ENCODE assay signal across 20 cellular contexts in genomic region chr18:30987479-30988241, GRCh38. TPM values are rescaled to one million over a fixed set of nuclear protein-coding genes. Genes with fewer than 3 reads are reported as not detected.
DNase-seq lines count a peak whose midpoint lies in the region; ATAC-seq, FAIRE-seq and TF ChIP-seq lines count a peak whose summit lies in the region.
"Had no signal": no experiment of that assay in that cellular context is flagged by ENCODE, and none has a peak within 500 bp of the region (broad histone marks: within the 10 kb centered on the region; RNA-seq: fewer than 3 reads in every experiment).

No MANE protein-coding gene starts in this region.

- H3K36me3 ChIP-seq in GM23338 (ENCODE audit: insufficient read depth) = no peaks in the 10 kb centered on the region
- H3K36me3 ChIP-seq: right atrium auricular region, SJSA1, WERI-Rb-1 had no signal

- no peak overlapping the region for H3K27ac Mint-ChIP-seq in GM23338
- peak overlapping the region; percentile 79 for H3K27ac Mint-ChIP-seq in glutamatergic neuron (ENCODE audit: unreplicated experiment)
- H3K27ac Mint-ChIP-seq in type B pancreatic cell = peak overlapping the region; percentile 94
- no peak overlapping the region for H3K27ac Mint-ChIP-seq in endothelial cell (ENCODE audit: unreplicated experiment)
- H3K27ac Mint-ChIP-seq: activated naive CD8-positive, alpha-beta T cell treated with anti-CD3 and anti-CD28 coated beads for 36 hours; CD4-positive, alpha-beta T cell; immature natural killer cell; naive B cell; stimulated activated naive CD8-positive, alpha-beta T cell treated with anti-CD3 and anti-CD28 coated beads, Interleukin-15, Interleukin-2, amounts not matched to agents 100 ng/mL and 50 ng/mL, for 24 hours had no signal

- no peak overlapping the region for H3K27ac ChIP-seq in GM23338 (ENCODE audit: low read depth)
- H3K27ac ChIP-seq: right atrium auricular region, SJSA1, WERI-Rb-1 had no signal

- H3F3A ChIP-seq in GM23338 (replicated peaks; ENCODE audit: low read depth) = no peaks in the 10 kb centered on the region

- ATAC-seq in GM23338 = no peak

- H3K27me3 Mint-ChIP-seq in GM23338 (ENCODE audit: insufficient read depth, low read depth, poor library complexity) (peaks cover 2% of the 10 kb centered on the region), glutamatergic neuron (ENCODE audit: unreplicated experiment) (peaks cover 3% of the 10 kb centered on the region), type B pancreatic cell (no peaks in the 10 kb centered on the region), endothelial cell (ENCODE audit: unreplicated experiment) (no peaks in the 10 kb centered on the region)
- H3K27me3 Mint-ChIP-seq: activated naive CD8-positive, alpha-beta T cell treated with anti-CD3 and anti-CD28 coated beads for 36 hours; CD4-positive, alpha-beta T cell; naive B cell; stimulated activated naive CD8-positive, alpha-beta T cell treated with anti-CD3 and anti-CD28 coated beads, Interleukin-15, Interleukin-2, amounts not matched to agents 100 ng/mL and 50 ng/mL, for 24 hours had no signal

- peak overlapping the region; percentile 43; the same call in 1 of the 2 replicates for H2AFZ ChIP-seq in GM23338

- no peak overlapping the region for H3K4me2 ChIP-seq in GM23338

- H4K20me1 ChIP-seq in GM23338 (replicated peaks; ENCODE audit: insufficient read depth) = no peaks in the 10 kb centered on the region

- TF ChIP-seq CTCF in GM23338 (conservative IDR thresholded peaks at IDR 0.05; ENCODE audit: low read depth in 2 of 2) = no peak
- no peak for TF ChIP-seq CTCF in glutamatergic neuron (IDR thresholded peaks at IDR 0.05; ENCODE audit: partially characterized antibody, unreplicated experiment)
- TF ChIP-seq CTCF in type B pancreatic cell (conservative IDR thresholded peaks at IDR 0.05) = no peak
- no peak for TF ChIP-seq CTCF in endothelial cell (IDR thresholded peaks at IDR 0.05; ENCODE audit: unreplicated experiment)
- no peak for TF ChIP-seq CTCF in GM20000 (IDR thresholded peaks at IDR 0.05; ENCODE audit: extremely low read depth, missing control alignments)

- DNase-seq in GM23338 (ENCODE audit: low spot score) (no peak), RPMI8226 (peak; percentile 58), glutamatergic neuron (no peak), type B pancreatic cell (ENCODE audit: extremely low spot score, unreplicated experiment) (no peak), NCI-H2107 (lab: John Stamatoyannopoulos, UW) (no peak), RCC 7860 (ENCODE audit: low spot score) (no peak), endothelial cell (ENCODE audit: low spot score) (no peak), GM20000 (ENCODE audit: low spot score) (no peak)
- DNase-seq: activated CD8-positive, alpha-beta memory T cell treated with anti-CD3 and anti-CD28 coated beads, Interleukin-2, amount 50 U/mL, for 48 hours; activated naive CD8-positive, alpha-beta T cell treated with anti-CD3 and anti-CD28 coated beads for 36 hours; CD4-positive, alpha-beta T cell; immature natural killer cell; MV-4-11; naive B cell; NCI-H526; WERI-Rb-1 had no signal

- no peaks in the 10 kb centered on the region for H3K9me2 ChIP-seq in GM23338 (ENCODE audit: insufficient read depth)

- H3K4me3 ChIP-seq in GM23338 = no peak overlapping the region
- H3K4me3 ChIP-seq: right atrium auricular region, SJSA1 had no signal

- H3K4me1 Mint-ChIP-seq in GM23338 (peaks cover under 1% of the 10 kb centered on the region; the same call in 1 of the 3 replicates), glutamatergic neuron (ENCODE audit: low read depth, unreplicated experiment) (peaks cover 24% of the 10 kb centered on the region), type B pancreatic cell (ENCODE audit: unreplicated experiment) (no peaks in the 10 kb centered on the region), endothelial cell (ENCODE audit: unreplicated experiment) (no peaks in the 10 kb centered on the region)
- H3K4me1 Mint-ChIP-seq: activated naive CD8-positive, alpha-beta T cell treated with anti-CD3 and anti-CD28 coated beads for 36 hours; immature natural killer cell; naive B cell had no signal

- FAIRE-seq in RCC 7860 (lab: Jason Lieb, UNC) = no peak
- FAIRE-seq: colon had no signal

- no peaks in the 10 kb centered on the region for H3K4me1 ChIP-seq in GM23338 (ENCODE audit: insufficient read depth)
- H3K4me1 ChIP-seq: right atrium auricular region had no signal

- H3K4me3 Mint-ChIP-seq in GM23338 (no peak overlapping the region), glutamatergic neuron (ENCODE audit: unreplicated experiment) (peak overlapping the region; percentile 46), type B pancreatic cell (peak overlapping the region; percentile 45), endothelial cell (ENCODE audit: unreplicated experiment) (no peak overlapping the region)
- H3K4me3 Mint-ChIP-seq: activated naive CD8-positive, alpha-beta T cell treated with anti-CD3 and anti-CD28 coated beads for 36 hours; CD4-positive, alpha-beta T cell; immature natural killer cell; stimulated activated naive CD8-positive, alpha-beta T cell treated with anti-CD3 and anti-CD28 coated beads, Interleukin-15, Interleukin-2, amounts not matched to agents 100 ng/mL and 50 ng/mL, for 24 hours had no signal

- no peaks in the 10 kb centered on the region for H3K27me3 ChIP-seq in GM23338 (ENCODE audit: insufficient read depth)
- H3K27me3 ChIP-seq: right atrium auricular region, SJSA1 had no signal

- H3K36me3 Mint-ChIP-seq in GM23338 (ENCODE audit: low read depth) = no peaks in the 10 kb centered on the region
- no peaks in the 10 kb centered on the region for H3K36me3 Mint-ChIP-seq in glutamatergic neuron (ENCODE audit: unreplicated experiment)
- H3K36me3 Mint-ChIP-seq in type B pancreatic cell = no peaks in the 10 kb centered on the region
- no peaks in the 10 kb centered on the region for H3K36me3 Mint-ChIP-seq in endothelial cell (ENCODE audit: low read depth, unreplicated experiment)
- H3K36me3 Mint-ChIP-seq: activated naive CD8-positive, alpha-beta T cell treated with anti-CD3 and anti-CD28 coated beads for 36 hours; naive B cell had no signal

- no peaks in the 10 kb centered on the region for H3K79me2 ChIP-seq in GM23338 (replicated peaks; ENCODE audit: insufficient read depth)

- H3K9me3 Mint-ChIP-seq in GM23338 (no peaks in the 10 kb centered on the region; the same call in 2 of the 3 replicates), glutamatergic neuron (ENCODE audit: unreplicated experiment) (no peaks in the 10 kb centered on the region), type B pancreatic cell (no peaks in the 10 kb centered on the region), endothelial cell (ENCODE audit: unreplicated experiment) (no peaks in the 10 kb centered on the region)
- H3K9me3 Mint-ChIP-seq: CD4-positive, alpha-beta T cell; stimulated activated naive CD8-positive, alpha-beta T cell treated with anti-CD3 and anti-CD28 coated beads, Interleukin-15, Interleukin-2, amounts not matched to agents 100 ng/mL and 50 ng/mL, for 24 hours had no signal

TF ChIP-seq in GM23338, 12 proteins besides CTCF, POLR2A, EP300 and RAD21 (continues in another document):
- TF ChIP-seq STAT1 (IDR thresholded peaks at IDR 0.05; ENCODE audit: unreplicated experiment) (no peak), ETS1 (IDR thresholded peaks at IDR 0.05) (no peak), CREB1 (CRISPR knock-in tag; IDR thresholded peaks at IDR 0.05; ENCODE audit: low read depth) (no peak), POLR2AphosphoS5 (IDR thresholded peaks at IDR 0.05; ENCODE audit: low read depth) (no peak), EZH2 (IDR thresholded peaks at IDR 0.05; ENCODE audit: low read depth, unreplicated experiment) (no peak), EZH2phosphoT487 (IDR thresholded peaks at IDR 0.05; ENCODE audit: unreplicated experiment) (no peak), ZNF114 (CRISPR knock-in tag; IDR thresholded peaks at IDR 0.05) (no peak), NANOG (IDR thresholded peaks at IDR 0.05; ENCODE audit: borderline replicate concordance) (no peak), ZNF331 (CRISPR knock-in tag; IDR thresholded peaks at IDR 0.05; ENCODE audit: low read depth) (no peak)
- TF ChIP-seq, protein P1, sequence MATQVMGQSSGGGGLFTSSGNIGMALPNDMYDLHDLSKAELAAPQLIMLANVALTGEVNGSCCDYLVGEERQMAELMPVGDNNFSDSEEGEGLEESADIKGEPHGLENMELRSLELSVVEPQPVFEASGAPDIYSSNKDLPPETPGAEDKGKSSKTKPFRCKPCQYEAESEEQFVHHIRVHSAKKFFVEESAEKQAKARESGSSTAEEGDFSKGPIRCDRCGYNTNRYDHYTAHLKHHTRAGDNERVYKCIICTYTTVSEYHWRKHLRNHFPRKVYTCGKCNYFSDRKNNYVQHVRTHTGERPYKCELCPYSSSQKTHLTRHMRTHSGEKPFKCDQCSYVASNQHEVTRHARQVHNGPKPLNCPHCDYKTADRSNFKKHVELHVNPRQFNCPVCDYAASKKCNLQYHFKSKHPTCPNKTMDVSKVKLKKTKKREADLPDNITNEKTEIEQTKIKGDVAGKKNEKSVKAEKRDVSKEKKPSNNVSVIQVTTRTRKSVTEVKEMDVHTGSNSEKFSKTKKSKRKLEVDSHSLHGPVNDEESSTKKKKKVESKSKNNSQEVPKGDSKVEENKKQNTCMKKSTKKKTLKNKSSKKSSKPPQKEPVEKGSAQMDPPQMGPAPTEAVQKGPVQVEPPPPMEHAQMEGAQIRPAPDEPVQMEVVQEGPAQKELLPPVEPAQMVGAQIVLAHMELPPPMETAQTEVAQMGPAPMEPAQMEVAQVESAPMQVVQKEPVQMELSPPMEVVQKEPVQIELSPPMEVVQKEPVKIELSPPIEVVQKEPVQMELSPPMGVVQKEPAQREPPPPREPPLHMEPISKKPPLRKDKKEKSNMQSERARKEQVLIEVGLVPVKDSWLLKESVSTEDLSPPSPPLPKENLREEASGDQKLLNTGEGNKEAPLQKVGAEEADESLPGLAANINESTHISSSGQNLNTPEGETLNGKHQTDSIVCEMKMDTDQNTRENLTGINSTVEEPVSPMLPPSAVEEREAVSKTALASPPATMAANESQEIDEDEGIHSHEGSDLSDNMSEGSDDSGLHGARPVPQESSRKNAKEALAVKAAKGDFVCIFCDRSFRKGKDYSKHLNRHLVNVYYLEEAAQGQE (IDR thresholded peaks at IDR 0.05; ENCODE audit: unreplicated experiment) = no peak

RNA-seq across cellular contexts. Expression of gene DSC3, which starts 54.9 kb away (rescaled TPM):
- total RNA-seq in GM23338 (2014; rRNA removed; shearing (Covaris generic)) = 2.1 and 3.7 TPM in 2 replicates
- polyA plus RNA-seq in GM23338 (2016; fragmentation: Nextera tagmentation; extraction: Ambion mirVana) = 0.52 and 0.68 TPM in 2 replicates
- total RNA-seq in glutamatergic neuron (ENCODE audit: unreplicated experiment) = 0.47 TPM
- total RNA-seq in type B pancreatic cell (ENCODE audit: low replicate concordance) = 67.7 and 306 TPM in 2 replicates
- 0.87 TPM for total RNA-seq in endothelial cell (ENCODE audit: unreplicated experiment)
- total RNA-seq: CD4-positive, alpha-beta T cell had no signal
- polyA plus RNA-seq: immature natural killer cell had no signal

Comparison
In these comparisons a context has a peak if more than half of its experiments do, and no peak if none do; other contexts are left out.
1. H3K27ac Mint-ChIP-seq: peak in glutamatergic neuron (single experiment) and type B pancreatic cell (single experiment); none in GM23338 (single experiment) and endothelial cell (single experiment).
2. H3K4me3 Mint-ChIP-seq: peak in glutamatergic neuron (single experiment) and type B pancreatic cell (single experiment); none in GM23338 (single experiment) and endothelial cell (single experiment).
3. RNA of gene DSC3, which starts 54.9 kb away (total RNA-seq): 67.7 to 306 TPM in type B pancreatic cell; 2.1 to 3.7 TPM in GM23338, 0.87 TPM in endothelial cell (single experiment) and 0.47 TPM in glutamatergic neuron (single experiment); every median in the first group is over 10 times any median in the second.